ENCODE assay signal across 19 cellular contexts in the genomic region with DNA sequence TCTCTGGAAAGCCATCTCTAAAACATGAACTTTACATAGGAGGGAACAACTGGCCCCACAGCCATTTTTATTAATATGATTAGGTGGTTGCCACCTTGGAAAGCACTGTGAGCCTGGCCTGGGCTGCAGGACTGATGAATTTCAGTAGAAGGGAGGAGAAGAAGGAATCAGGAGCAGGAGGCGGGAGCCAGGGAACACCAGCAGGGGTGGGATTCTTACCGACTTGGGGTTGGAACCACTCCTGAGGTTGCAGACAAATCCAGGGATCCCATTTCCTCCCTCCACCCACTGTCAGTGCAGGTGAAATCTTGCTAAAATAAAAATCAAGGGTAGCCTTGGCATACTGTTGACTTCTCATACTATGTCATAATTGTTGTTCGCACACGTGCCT. TPM values are rescaled to one million over a fixed set of nuclear protein-coding genes. Genes with fewer than 3 reads are reported as not detected.
DNase-seq lines count a peak whose midpoint lies in the region; TF ChIP-seq lines count a peak whose summit lies in the region.
"Had no signal": no experiment of that assay in that cellular context is flagged by ENCODE, and none has a peak within 500 bp of the region (broad histone marks: within the 10 kb centered on the region; RNA-seq: fewer than 3 reads in every experiment).

No MANE protein-coding gene starts in this region.

- H3K27me3 ChIP-seq in BLaER1: no peaks in the 10 kb centered on the region
- H3K27me3 ChIP-seq in DOHH2 (ENCODE audit: control insufficient read depth, low read length): peaks cover 6% of the 10 kb centered on the region; the same call in 1 of the 2 replicates
- H3K27me3 ChIP-seq in osteoblast (ENCODE audit: insufficient read depth, low read length): no peaks in the 10 kb centered on the region
- H3K27me3 ChIP-seq: BE2C had no signal

- CTCF ChIA-PET in activated CD4-positive, alpha-beta T cell treated with anti-CD3 and anti-CD28 coated beads, Interleukin-2, amount 10 ng/mL, durations not matched to agents 7 days and 5 days (lab: Charles Lee): interaction anchor here (0.9 to 2.9 kb wide), 4 partner anchors 9 to 198 kb away, joined by 3 to 13 read pairs (median 4); partner anchors contain the start of genes ACBD4 and MAP3K14

- no peaks in the 10 kb centered on the region for H3K27me3 Mint-ChIP-seq in dendritic cell treated with granulocyte-macrophage colony-stimulating factor and Interleukin-4, amounts not matched to agents 40 ng/mL and 50 ng/mL, for 4 days
- H3K27me3 Mint-ChIP-seq in activated CD4-positive, alpha-beta T cell treated with anti-CD3 and anti-CD28 coated beads, Interleukin-2, amount 10 ng/mL, durations not matched to agents 7 days and 5 days: no peaks in the 10 kb centered on the region

- H3F3A ChIP-seq in DOHH2 (ENCODE audit: control insufficient read depth, insufficient read depth): 0 out of 2 replicates have a peak, but pooled peaks cover 3% of the 10 kb centered on the region

- no peak overlapping the region for H3K9ac ChIP-seq in BLaER1

- no peaks in the 10 kb centered on the region for H3K36me3 Mint-ChIP-seq in dendritic cell treated with granulocyte-macrophage colony-stimulating factor and Interleukin-4, amounts not matched to agents 40 ng/mL and 50 ng/mL, for 4 days (ENCODE audit: low read depth)
- H3K36me3 Mint-ChIP-seq in activated CD4-positive, alpha-beta T cell treated with anti-CD3 and anti-CD28 coated beads, Interleukin-2, amount 10 ng/mL, durations not matched to agents 7 days and 5 days (ENCODE audit: low read depth): no peaks in the 10 kb centered on the region
- H3K36me3 Mint-ChIP-seq: activated naive CD4-positive, alpha-beta T cell treated with anti-CD3 and anti-CD28 coated beads, Interleukin-2, amount 50 U/mL, for 72 hours; brain had no signal

- H3K27ac Mint-ChIP-seq in dendritic cell treated with granulocyte-macrophage colony-stimulating factor and Interleukin-4, amounts not matched to agents 40 ng/mL and 50 ng/mL, for 4 days: peak overlapping the region; percentile 88
- H3K27ac Mint-ChIP-seq in activated CD4-positive, alpha-beta T cell treated with anti-CD3 and anti-CD28 coated beads, Interleukin-2, amount 10 ng/mL, durations not matched to agents 7 days and 5 days: no peak overlapping the region
- H3K27ac Mint-ChIP-seq: activated naive CD4-positive, alpha-beta T cell treated with anti-CD3 and anti-CD28 coated beads, Interleukin-2, amount 50 U/mL, for 72 hours had no signal

- TF ChIP-seq CTCF in DOHH2 (IDR thresholded peaks at IDR 0.05; ENCODE audit: low read depth, low read length, poor library complexity, severe bottlenecking) (no peak), osteoblast (IDR thresholded peaks at IDR 0.05; ENCODE audit: extremely low read depth, low read depth, low read length) (no peak)

- no peaks in the 10 kb centered on the region for H3K9me3 Mint-ChIP-seq in dendritic cell treated with granulocyte-macrophage colony-stimulating factor and Interleukin-4, amounts not matched to agents 40 ng/mL and 50 ng/mL, for 4 days
- H3K9me3 Mint-ChIP-seq in activated CD4-positive, alpha-beta T cell treated with anti-CD3 and anti-CD28 coated beads, Interleukin-2, amount 10 ng/mL, durations not matched to agents 7 days and 5 days: no peaks in the 10 kb centered on the region
- H3K9me3 Mint-ChIP-seq: activated naive CD4-positive, alpha-beta T cell treated with anti-CD3 and anti-CD28 coated beads, Interleukin-2, amount 50 U/mL, for 72 hours; brain had no signal

- intact Hi-C loops in dendritic cell treated with granulocyte-macrophage colony-stimulating factor and Interleukin-4, amounts not matched to agents 40 ng/mL and 50 ng/mL, for 4 days (cut with micrococcal nuclease): loop anchor here (5.0 kb wide), 1 partner anchor 39 kb away; no protein-coding TSS in a partner anchor

- H3K36me3 ChIP-seq in BLaER1: no peaks in the 10 kb centered on the region
- H3K36me3 ChIP-seq in DOHH2 (ENCODE audit: control insufficient read depth, low read length): no peaks in the 10 kb centered on the region
- no peaks in the 10 kb centered on the region for H3K36me3 ChIP-seq in osteoblast (ENCODE audit: insufficient read depth, low read length)
- H3K36me3 ChIP-seq: BE2C had no signal

- H3K4me2 ChIP-seq in BLaER1: peak overlapping the region; percentile 73
- peak overlapping the region; percentile 46 for H3K4me2 ChIP-seq in DOHH2 (ENCODE audit: low read length)
- no peak overlapping the region for H3K4me2 ChIP-seq in osteoblast (ENCODE audit: insufficient read depth, low read length)

- H3K9me2 ChIP-seq in DOHH2 (replicated peaks; ENCODE audit: control insufficient read depth, low read length): no peaks in the 10 kb centered on the region

- H2AFZ ChIP-seq in osteoblast (ENCODE audit: low read length): no peak overlapping the region

- no peaks in the 10 kb centered on the region for H3K79me2 ChIP-seq in DOHH2 (ENCODE audit: control insufficient read depth, low read length)
- no peaks in the 10 kb centered on the region for H3K79me2 ChIP-seq in osteoblast (ENCODE audit: insufficient read depth, low read length)

- no peak overlapping the region for H3K4me3 Mint-ChIP-seq in dendritic cell treated with granulocyte-macrophage colony-stimulating factor and Interleukin-4, amounts not matched to agents 40 ng/mL and 50 ng/mL, for 4 days
- no peak overlapping the region for H3K4me3 Mint-ChIP-seq in activated CD4-positive, alpha-beta T cell treated with anti-CD3 and anti-CD28 coated beads, Interleukin-2, amount 10 ng/mL, durations not matched to agents 7 days and 5 days
- H3K4me3 Mint-ChIP-seq: brain had no signal

- H3K4me1 ChIP-seq in BLaER1: peaks cover 32% of the 10 kb centered on the region
- H3K4me1 ChIP-seq in DOHH2 (ENCODE audit: control insufficient read depth, low read length): peaks cover 29% of the 10 kb centered on the region
- peaks cover 14% of the 10 kb centered on the region for H3K4me1 ChIP-seq in osteoblast (ENCODE audit: insufficient read depth, low read length)
- H3K4me1 ChIP-seq: BE2C had no signal

- H3K4me3 ChIP-seq in BLaER1 (no peak overlapping the region), DOHH2 (ENCODE audit: low read length) (peak overlapping the region; percentile 8; the same call in 1 of the 2 replicates), osteoblast (ENCODE audit: insufficient read depth, low read length) (no peak overlapping the region)
- H3K4me3 ChIP-seq: coronary artery, smooth muscle cell had no signal

- DNase-seq in osteoblast (ENCODE audit: insufficient read length, low spot score, missing footprints) (peak; percentile 30), DMS153 treated with DMSO at 0.1 percent for 48 hours (lab: John Stamatoyannopoulos, UW; ENCODE audit: unreplicated experiment) (no peak), AML-193 (lab: John Stamatoyannopoulos, UW) (no peak), NK-92 (lab: John Stamatoyannopoulos, UW; ENCODE audit: unreplicated experiment) (no peak)
- no peak for DNase-seq in activated CD4-positive, alpha-beta T cell treated with anti-CD3 and anti-CD28 coated beads, Interleukin-2, amount 10 ng/mL, durations not matched to agents 7 days and 5 days
- DNase-seq: activated CD4-positive, alpha-beta T cell treated with anti-CD3 and anti-CD28 coated beads for 48 hours; BE2C; foreskin melanocyte; left cardiac atrium; NCI-H1105 treated with DMSO at 0.1 percent for 48 hours; stimulated activated CD4-positive, alpha-beta T cell treated with anti-CD3 and anti-CD28 coated beads, Interleukin-4, amount 100 ng/mL, for 24 hours; T1000 had no signal

- POLR2A ChIA-PET in activated CD4-positive, alpha-beta T cell treated with anti-CD3 and anti-CD28 coated beads, Interleukin-2, amount 10 ng/mL, durations not matched to agents 7 days and 5 days (lab: Charles Lee): no interaction called here

- H3K4me1 Mint-ChIP-seq in dendritic cell treated with granulocyte-macrophage colony-stimulating factor and Interleukin-4, amounts not matched to agents 40 ng/mL and 50 ng/mL, for 4 days (ENCODE audit: low read depth): peaks cover 79% of the 10 kb centered on the region
- peaks cover 22% of the 10 kb centered on the region for H3K4me1 Mint-ChIP-seq in activated CD4-positive, alpha-beta T cell treated with anti-CD3 and anti-CD28 coated beads, Interleukin-2, amount 10 ng/mL, durations not matched to agents 7 days and 5 days
- H3K4me1 Mint-ChIP-seq: brain had no signal

- 0 out of 2 replicates have a peak overlapping the region, but pooled peaks have one; percentile 57 for H3K27ac ChIP-seq in BLaER1
- H3K27ac ChIP-seq in DOHH2 (ENCODE audit: low read depth, low read length): peak overlapping the region; percentile 29; the same call in 1 of the 2 replicates
- H3K27ac ChIP-seq in osteoblast (ENCODE audit: low read depth, low read length): no peak overlapping the region

- H3K9me3 ChIP-seq in BLaER1: no peaks in the 10 kb centered on the region
- H3K9me3 ChIP-seq in DOHH2 (ENCODE audit: control insufficient read depth, insufficient read depth, low read length): no peaks in the 10 kb centered on the region
- H3K9me3 ChIP-seq in osteoblast (ENCODE audit: low read depth, low read length): no peaks in the 10 kb centered on the region
- H3K9me3 ChIP-seq: BE2C had no signal

- H4K20me1 ChIP-seq in BLaER1 (no peaks in the 10 kb centered on the region), DOHH2 (ENCODE audit: control insufficient read depth, insufficient read depth, low read depth, low read length) (no peaks in the 10 kb centered on the region), osteoblast (ENCODE audit: insufficient read depth, low read length) (no peaks in the 10 kb centered on the region)

RNA-seq across cellular contexts. Expression of gene MAP3K14, which starts 16.9 kb away (rescaled TPM):
- total RNA-seq in osteoblast: 2.7 and 3.6 TPM in 2 replicates
- 10 to 100 TPM; 25.8 to 26.0 TPM for total RNA-seq in activated CD4-positive, alpha-beta T cell treated with anti-CD3 and anti-CD28 coated beads, Interleukin-2, amount 10 ng/mL, durations not matched to agents 7 days and 5 days
